ENCODE assay signal across 25 cellular contexts in the genomic region with DNA sequence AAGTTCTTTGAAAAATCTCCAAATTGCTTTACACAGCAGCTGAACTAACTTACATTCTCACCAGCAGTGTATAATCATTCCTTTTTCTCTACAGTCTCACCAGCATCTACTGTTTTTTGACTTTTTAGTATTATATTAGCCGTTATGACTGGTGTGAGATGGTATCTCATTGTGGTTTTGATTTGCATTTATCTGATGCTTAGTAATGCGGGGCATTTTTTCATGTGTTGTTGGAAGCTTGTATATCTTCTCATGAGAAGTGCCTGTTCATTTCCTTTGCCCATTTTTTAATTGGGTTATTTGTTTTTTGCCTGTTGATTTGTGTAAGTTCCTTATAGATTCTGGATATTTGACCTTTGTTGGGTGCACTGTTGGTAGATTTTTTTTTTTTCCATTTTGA.
DNase-seq lines count a peak whose midpoint lies in the region; FAIRE-seq and TF ChIP-seq lines count a peak whose summit lies in the region.
"Had no signal": no experiment of that assay in that cellular context is flagged by ENCODE, and none has a peak within 500 bp of the region (broad histone marks: within the 10 kb centered on the region; RNA-seq: fewer than 3 reads in every experiment).

No MANE protein-coding gene starts in this region.

- H3K36me3 ChIP-seq in astrocyte (ENCODE audit: insufficient read depth, low read length): no peaks in the 10 kb centered on the region
- H3K36me3 ChIP-seq: BE2C; BLaER1 treated with 17β-estradiol and CSF1 and Interleukin-3, amounts not matched to agents 10 nM and 100 nM had no signal

- no peaks in the 10 kb centered on the region for H4K20me1 ChIP-seq in astrocyte (ENCODE audit: insufficient read depth, low read length)
- H4K20me1 ChIP-seq: BLaER1 treated with 17β-estradiol and CSF1 and Interleukin-3, amounts not matched to agents 10 nM and 100 nM had no signal

- H3K27ac Mint-ChIP-seq in astrocyte (ENCODE audit: unreplicated experiment): no peak overlapping the region
- H3K27ac Mint-ChIP-seq: CD14-positive monocyte; CD4-positive, alpha-beta T cell; CD8-positive, alpha-beta memory T cell had no signal

- no peak for FAIRE-seq in astrocyte (lab: Jason Lieb, UNC)
- FAIRE-seq in GM12892 (lab: Jason Lieb, UNC): no peak
- FAIRE-seq: A549, GM12891, H1 had no signal

- H3K4me1 ChIP-seq in astrocyte (ENCODE audit: insufficient read depth, low read length): no peaks in the 10 kb centered on the region
- H3K4me1 ChIP-seq: A549, BE2C had no signal

- H3K9me3 ChIP-seq in astrocyte (ENCODE audit: insufficient read depth, low read depth, low read length): no peaks in the 10 kb centered on the region
- H3K9me3 ChIP-seq: BE2C had no signal

- H3K9ac ChIP-seq in astrocyte (ENCODE audit: low read length): no peak overlapping the region
- H3K9ac ChIP-seq: BLaER1 treated with 17β-estradiol and CSF1 and Interleukin-3, amounts not matched to agents 10 nM and 100 nM; GM23248 had no signal

- no peak for TF ChIP-seq POLR2A in GM12892 (IDR thresholded peaks at IDR 0.05; ENCODE audit: low read depth, low read length)

- no peaks in the 10 kb centered on the region for H3K27me3 ChIP-seq in astrocyte (ENCODE audit: insufficient read depth, low read length)
- H3K27me3 ChIP-seq: BE2C; BLaER1 treated with 17β-estradiol and CSF1 and Interleukin-3, amounts not matched to agents 10 nM and 100 nM had no signal

- H3K9me3 Mint-ChIP-seq in astrocyte (ENCODE audit: unreplicated experiment): peaks cover 4% of the 10 kb centered on the region

- H3K4me1 Mint-ChIP-seq in astrocyte (ENCODE audit: low read depth, unreplicated experiment): no peaks in the 10 kb centered on the region
- H3K4me1 Mint-ChIP-seq: CD14-positive monocyte; CD8-positive, alpha-beta memory T cell had no signal

- no peaks in the 10 kb centered on the region for H3K79me2 ChIP-seq in astrocyte (ENCODE audit: insufficient read depth, low read length)

- no peak for TF ChIP-seq CTCF in astrocyte (IDR thresholded peaks at IDR 0.05; ENCODE audit: insufficient read depth, low read depth, low read length)

- H3K4me3 ChIP-seq in astrocyte (ENCODE audit: insufficient read depth, low read depth, low read length): no peak overlapping the region
- H3K4me3 ChIP-seq: A549; BLaER1 treated with 17β-estradiol and CSF1 and Interleukin-3, amounts not matched to agents 10 nM and 100 nM; GM23248 had no signal

- no peak overlapping the region for H2AFZ ChIP-seq in astrocyte (ENCODE audit: low read depth, low read length)
- H2AFZ ChIP-seq: GM23248 had no signal

- H3K36me3 Mint-ChIP-seq in astrocyte (ENCODE audit: low read depth, unreplicated experiment): no peaks in the 10 kb centered on the region
- H3K36me3 Mint-ChIP-seq: CD14-positive monocyte; CD8-positive, alpha-beta memory T cell had no signal

- H3K4me2 ChIP-seq in astrocyte (ENCODE audit: low read length): no peak overlapping the region
- H3K4me2 ChIP-seq: A549; BLaER1 treated with 17β-estradiol and CSF1 and Interleukin-3, amounts not matched to agents 10 nM and 100 nM had no signal

- no peaks in the 10 kb centered on the region for H3K27me3 Mint-ChIP-seq in astrocyte (ENCODE audit: low read depth, unreplicated experiment)
- H3K27me3 Mint-ChIP-seq: CD4-positive, alpha-beta T cell; CD8-positive, alpha-beta memory T cell had no signal

- DNase-seq in EL (peak; percentile 4), M059J (ENCODE audit: low read depth) (peak; percentile 59), astrocyte (ENCODE audit: low read depth) (peak; percentile 12), GM12892 (ENCODE audit: insufficient read length) (no peak), NCI-H1105 (lab: John Stamatoyannopoulos, UW) (no peak), T-helper 9 cell (no peak)
- DNase-seq: 8988T; ACHN; AML-193; BE2C; Calu3; CD4-positive, alpha-beta T cell; CD8-positive, alpha-beta memory T cell; COR-L47; DMS53; DMS79 treated with DMSO at 0.1 percent for 48 hours; GF-D8; GM23248; H7; HCEC 1CT had no signal

- no peak overlapping the region for H3K27ac ChIP-seq in astrocyte (ENCODE audit: low read depth, low read length)
- H3K27ac ChIP-seq: A549; BLaER1 treated with 17β-estradiol and CSF1 and Interleukin-3, amounts not matched to agents 10 nM and 100 nM; GM23248 had no signal

- no peak overlapping the region for H3K4me3 Mint-ChIP-seq in astrocyte (ENCODE audit: unreplicated experiment)
- H3K4me3 Mint-ChIP-seq: CD14-positive monocyte; CD4-positive, alpha-beta T cell; CD8-positive, alpha-beta memory T cell had no signal

Comparison
In these comparisons a context has a peak if more than half of its experiments do, and no peak if none do; other contexts are left out.
1. DNase-seq: peak in EL (single experiment), M059J (single experiment) and astrocyte (single experiment); none in GM12892 (single experiment), NCI-H1105 (single experiment) and T-helper 9 cell (single experiment).